In genomic region chr3:157669403-157669802, GRCh38 we compare ENCODE assay signal across 20 cellular contexts.
A peak's percentile ranks its signal among the peaks of the same experiment; 100 is the strongest.
DNase-seq lines count a peak whose midpoint lies in the region; TF ChIP-seq lines count a peak whose summit lies in the region.
"Had no signal": no experiment of that assay in that cellular context is flagged by ENCODE, and none has a peak within 500 bp of the region (broad histone marks: within the 10 kb centered on the region; RNA-seq: fewer than 3 reads in every experiment).

No MANE protein-coding gene starts in this region.

- WGBS in adrenal gland, 4 donors = 5 to 24% (median 14%) methylated on average over 1 of the region's 1 CpG

- no peak for TF ChIP-seq CTCF in adrenal gland (IDR thresholded peaks at IDR 0.05)

- H3K27ac ChIP-seq in adrenal gland = no peak overlapping the region
- H3K27ac ChIP-seq: hepatocyte, KMS-11, pancreas had no signal

- no peaks in the 10 kb centered on the region for H3K27me3 ChIP-seq in adrenal gland
- H3K27me3 ChIP-seq: hepatocyte, pancreas had no signal

- no peak for TF ChIP-seq POLR2A in adrenal gland (IDR thresholded peaks at IDR 0.05)

- intact Hi-C loops in adrenal gland (cut with DNase I) = no loop called here

- no peaks in the 10 kb centered on the region for H3K9me3 ChIP-seq in adrenal gland (replicated peaks in 1 of 3)
- H3K9me3 ChIP-seq: Caco-2, pancreas had no signal

- H3K36me3 ChIP-seq in adrenal gland (replicated peaks in 1 of 2) = no peaks in the 10 kb centered on the region
- H3K36me3 ChIP-seq: pancreas had no signal

- DNase-seq in EH (ENCODE audit: low read depth) (peak; percentile 30), M059J (ENCODE audit: low read depth) (peak; percentile 71), NCI-H82 treated with DMSO at 0.1 percent for 48 hours (lab: John Stamatoyannopoulos, UW; ENCODE audit: unreplicated experiment) (peak; percentile 78), left kidney (ENCODE audit: low read depth, low spot score) (peak; percentile 78), pons (ENCODE audit: low spot score) (no peak), adrenal gland (no peak)
- no peak for DNase-seq in activated CD4-positive, alpha-beta T cell treated with anti-CD3 and anti-CD28 coated beads for 4 hours
- DNase-seq: activated CD4-positive, alpha-beta T cell treated with anti-CD3 and anti-CD28 coated beads, Interleukin-2, amount 50 U/mL, for 48 hours; activated naive CD4-positive, alpha-beta T cell treated with anti-CD3 and anti-CD28 coated beads, Interleukin-2, amount 10 ng/mL, durations not matched to agents 7 days and 5 days; activated T-cell treated with anti-CD3 and anti-CD28 coated beads for 4 hours; Caco-2; effector memory CD4-positive, alpha-beta T cell; GDM1; naive B cell; NCI-H1694; NCI-H526 treated with DMSO at 0.1 percent for 48 hours; pancreas; stimulated activated CD4-positive, alpha-beta T cell treated with anti-CD3 and anti-CD28 coated beads, Interleukin-2, amount 100 ng/mL, for 48 hours had no signal

- no peak overlapping the region for H3K4me3 ChIP-seq in adrenal gland
- H3K4me3 ChIP-seq: hepatocyte, pancreas had no signal

- H3K4me1 ChIP-seq in adrenal gland (replicated peaks in 1 of 2) = no peaks in the 10 kb centered on the region
- H3K4me1 ChIP-seq: Caco-2, pancreas had no signal

Comparison
In these comparisons a context has a peak if more than half of its experiments do, and no peak if none do; other contexts are left out.
1. DNase-seq: peak in EH (single experiment), M059J (single experiment), NCI-H82 treated with DMSO at 0.1 percent for 48 hours (single experiment) and left kidney (single experiment); none in pons (single experiment), adrenal gland (0 of 7) and activated CD4-positive, alpha-beta T cell treated with anti-CD3 and anti-CD28 coated beads for 4 hours (0 of 2).